9 cellular contexts compared by ENCODE assay signal in the genomic region with DNA sequence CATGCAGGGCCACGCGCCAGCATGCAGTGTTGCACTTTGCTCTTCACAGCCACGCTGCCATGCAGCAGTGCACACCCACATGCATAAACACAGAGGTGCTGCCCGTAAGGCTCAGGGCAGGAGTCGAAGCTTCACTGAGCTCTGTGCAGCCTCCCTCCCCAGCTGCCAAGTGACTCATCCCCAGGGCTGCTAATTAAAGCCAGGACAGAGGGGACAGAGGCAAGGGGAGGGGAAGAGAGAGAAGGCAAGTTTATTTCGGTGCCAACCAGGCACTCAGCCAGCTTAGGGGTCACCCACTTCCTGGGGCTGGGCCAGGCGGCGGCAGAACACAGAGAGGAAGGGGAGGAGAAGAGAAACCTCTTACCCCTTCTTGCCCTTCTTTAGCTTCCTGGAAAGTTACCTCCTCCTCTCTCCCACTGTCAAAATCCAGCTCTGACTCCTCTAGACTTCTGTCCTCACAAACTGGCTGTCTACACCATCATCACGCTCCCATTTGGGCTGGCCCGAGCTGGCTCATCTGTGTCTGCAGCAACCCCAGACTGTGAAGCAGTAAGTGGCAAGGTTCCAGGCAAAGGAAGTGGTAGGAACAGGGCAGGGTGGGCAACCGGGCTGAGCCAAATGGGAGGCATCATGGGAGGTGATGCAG. TPM values are rescaled to one million over a fixed set of nuclear protein-coding genes. Genes with fewer than 3 reads are reported as not detected.
DNase-seq lines count a peak whose midpoint lies in the region; ATAC-seq, FAIRE-seq and TF ChIP-seq lines count a peak whose summit lies in the region.
"Had no signal": no experiment of that assay in that cellular context is flagged by ENCODE, and none has a peak within 500 bp of the region (broad histone marks: within the 10 kb centered on the region; RNA-seq: fewer than 3 reads in every experiment).

No MANE protein-coding gene starts in this region.

- H3K4me3 Mint-ChIP-seq in activated T-cell treated with anti-CD3 and anti-CD28 coated beads, Interleukin-2, amount 50 U/mL, for 24 hours, result peak overlapping the region; percentile 25
- peak overlapping the region; percentile 57 for H3K4me3 Mint-ChIP-seq in neural progenitor cell

- ATAC-seq in GM21381 (IDR thresholded peaks at IDR 0.05; ENCODE audit: unreplicated experiment) (no peak), HG03521 (IDR thresholded peaks at IDR 0.05; ENCODE audit: unreplicated experiment) (no peak), HG02852 (IDR thresholded peaks at IDR 0.05; ENCODE audit: unreplicated experiment) (no peak)

- H3K4me3 ChIP-seq in fibroblast of lung (replicated peaks in 1 of 4; ENCODE audit: control extremely low read depth in 1 of 4, insufficient read depth in 1 of 4, low read depth in 3 of 4, low read length in 4 of 4) (no peak overlapping the region), neural progenitor cell (no peak overlapping the region)

- TF ChIP-seq CTCF in fibroblast of lung (conservative IDR thresholded peaks at IDR 0.05 in 1 of 2, IDR thresholded peaks at IDR 0.05 in 1 of 2; ENCODE audit: low read depth in 1 of 2, low read length in 2 of 2), result no peak
- TF ChIP-seq CTCF in neural progenitor cell (IDR thresholded peaks at IDR 0.05), result no peak

- peaks cover 20% of the 10 kb centered on the region for H3K4me1 Mint-ChIP-seq in activated T-cell treated with anti-CD3 and anti-CD28 coated beads, Interleukin-2, amount 50 U/mL, for 24 hours (ENCODE audit: low read depth)
- peaks cover 57% of the 10 kb centered on the region for H3K4me1 Mint-ChIP-seq in neural progenitor cell

- H3F3A ChIP-seq in neural progenitor cell (ENCODE audit: low read depth), result peaks cover 8% of the 10 kb centered on the region

- H3K4me2 ChIP-seq in fibroblast of lung (ENCODE audit: extremely low read depth, insufficient read depth, low read length) (peak overlapping the region; percentile 59), neural progenitor cell (peak overlapping the region; percentile 1)

- H3K27ac Mint-ChIP-seq in activated T-cell treated with anti-CD3 and anti-CD28 coated beads, Interleukin-2, amount 50 U/mL, for 24 hours, result peak overlapping the region; percentile 73
- H3K27ac Mint-ChIP-seq in neural progenitor cell, result peak overlapping the region; percentile 93

- H3K27ac ChIP-seq in fibroblast of lung (ENCODE audit: insufficient read depth, low read length) (peak overlapping the region; percentile 63), neural progenitor cell (no peak overlapping the region)

- H3K36me3 Mint-ChIP-seq in activated T-cell treated with anti-CD3 and anti-CD28 coated beads, Interleukin-2, amount 50 U/mL, for 24 hours (ENCODE audit: low read depth), result no peaks in the 10 kb centered on the region
- no peaks in the 10 kb centered on the region for H3K36me3 Mint-ChIP-seq in neural progenitor cell

- no peak overlapping the region for H3K9ac ChIP-seq in fibroblast of lung (ENCODE audit: insufficient read depth, low read length)
- no peak overlapping the region for H3K9ac ChIP-seq in neural progenitor cell

- H4K20me1 ChIP-seq in fibroblast of lung (ENCODE audit: control insufficient read depth, extremely low read depth, insufficient read depth, low read length), result no peaks in the 10 kb centered on the region
- no peaks in the 10 kb centered on the region for H4K20me1 ChIP-seq in neural progenitor cell (ENCODE audit: low read depth)

- H3K9me3 ChIP-seq in fibroblast of lung (ENCODE audit: control insufficient read depth, insufficient read depth, low read depth, low read length) (no peaks in the 10 kb centered on the region), neural progenitor cell (ENCODE audit: low read depth) (no peaks in the 10 kb centered on the region)

- H3K36me3 ChIP-seq in fibroblast of lung (ENCODE audit: control insufficient read depth, insufficient read depth, low read length) (no peaks in the 10 kb centered on the region), neural progenitor cell (no peaks in the 10 kb centered on the region)

- H3K9me3 Mint-ChIP-seq in activated T-cell treated with anti-CD3 and anti-CD28 coated beads, Interleukin-2, amount 50 U/mL, for 24 hours, result no peaks in the 10 kb centered on the region
- peaks cover 3% of the 10 kb centered on the region for H3K9me3 Mint-ChIP-seq in neural progenitor cell

- H3K27me3 ChIP-seq in fibroblast of lung (ENCODE audit: control insufficient read depth, insufficient read depth, low read length) (no peaks in the 10 kb centered on the region), neural progenitor cell (no peaks in the 10 kb centered on the region)

- no peak for TF ChIP-seq POLR2A in GM12891 (IDR thresholded peaks at IDR 0.05; ENCODE audit: low read depth, low read length)

- H3K27me3 Mint-ChIP-seq in activated T-cell treated with anti-CD3 and anti-CD28 coated beads, Interleukin-2, amount 50 U/mL, for 24 hours, result peaks cover 15% of the 10 kb centered on the region
- H3K27me3 Mint-ChIP-seq in neural progenitor cell (ENCODE audit: insufficient read depth, low read depth), result peaks cover 7% of the 10 kb centered on the region

- peaks cover 11% of the 10 kb centered on the region for H3K4me1 ChIP-seq in fibroblast of lung (ENCODE audit: control insufficient read depth, extremely low read depth, insufficient read depth, low read length)
- H3K4me1 ChIP-seq in neural progenitor cell, result no peaks in the 10 kb centered on the region

- FAIRE-seq in GM12891 (lab: Jason Lieb, UNC), result peak; percentile 75
- FAIRE-seq: TTC549 had no signal

- no peaks in the 10 kb centered on the region for H3K79me2 ChIP-seq in fibroblast of lung (ENCODE audit: control insufficient read depth, insufficient read depth, low read length)
- H3K79me2 ChIP-seq in neural progenitor cell (ENCODE audit: low read depth), result no peaks in the 10 kb centered on the region

- no peak for DNase-seq in GM12891 (ENCODE audit: insufficient read length, low spot score)
- DNase-seq in NCI-H2227 treated with DMSO at 0.1 percent for 48 hours (lab: John Stamatoyannopoulos, UW), result peak; percentile 52
- peak; percentile 53 for DNase-seq in activated T-cell treated with anti-CD3 and anti-CD28 coated beads, Interleukin-2, amount 50 U/mL, for 24 hours
- peak; percentile 63 to 71 for DNase-seq in fibroblast of lung (ENCODE audit: low read depth in 2 of 2)
- DNase-seq in neural progenitor cell (ENCODE audit: low spot score), result no peak

- no peak overlapping the region for H2AFZ ChIP-seq in fibroblast of lung (ENCODE audit: low read length)
- H2AFZ ChIP-seq in neural progenitor cell (replicated peaks), result no peak overlapping the region

TF ChIP-seq in GM12891, 5 proteins besides CTCF, POLR2A, EP300 and RAD21:
- TF ChIP-seq PAX5 (IDR thresholded peaks at IDR 0.05; ENCODE audit: insufficient read depth, low read length, severe bottlenecking) (no peak), TAF1 (IDR thresholded peaks at IDR 0.05; ENCODE audit: low read depth, low read length) (no peak), POLR2AphosphoS5 (IDR thresholded peaks at IDR 0.05; ENCODE audit: low read depth, low read length) (no peak), SPI1 (IDR thresholded peaks at IDR 0.05; ENCODE audit: low read depth, low read length) (no peak), POU2F2 (IDR thresholded peaks at IDR 0.05; ENCODE audit: low read depth, low read length) (no peak)

RNA-seq across cellular contexts. Expression of a gene that starts 6.2 kb away (rescaled TPM):
- 0.13 TPM for polyA plus RNA-seq in GM12891 (2012; ENCODE audit: low read depth, missing spikeins)
- total RNA-seq in fibroblast of lung (3.6 and 9.9 TPM in 2 replicates), neural progenitor cell (ENCODE audit: low replicate concordance) (3.5 and 8.3 TPM in 2 replicates)
- polyA plus RNA-seq in fibroblast of lung, result 5.9 and 7.4 TPM in 2 replicates
- 14.1 and 18.9 TPM in 2 replicates for polyA plus RNA-seq in fibroblast of lung (2012)
- polyA minus RNA-seq in fibroblast of lung (ENCODE audit: low replicate concordance), result 31.8 and 32.2 TPM in 2 replicates

Comparison
In these comparisons a context has a peak if more than half of its experiments do, and no peak if none do; other contexts are left out.
1. DNase-seq: peak in NCI-H2227 treated with DMSO at 0.1 percent for 48 hours (single experiment), activated T-cell treated with anti-CD3 and anti-CD28 coated beads, Interleukin-2, amount 50 U/mL, for 24 hours (single experiment) and fibroblast of lung (2 of 2); none in GM12891 (single experiment) and neural progenitor cell (single experiment).